ENCODE assay signal across 6 cellular contexts in the genomic region with DNA sequence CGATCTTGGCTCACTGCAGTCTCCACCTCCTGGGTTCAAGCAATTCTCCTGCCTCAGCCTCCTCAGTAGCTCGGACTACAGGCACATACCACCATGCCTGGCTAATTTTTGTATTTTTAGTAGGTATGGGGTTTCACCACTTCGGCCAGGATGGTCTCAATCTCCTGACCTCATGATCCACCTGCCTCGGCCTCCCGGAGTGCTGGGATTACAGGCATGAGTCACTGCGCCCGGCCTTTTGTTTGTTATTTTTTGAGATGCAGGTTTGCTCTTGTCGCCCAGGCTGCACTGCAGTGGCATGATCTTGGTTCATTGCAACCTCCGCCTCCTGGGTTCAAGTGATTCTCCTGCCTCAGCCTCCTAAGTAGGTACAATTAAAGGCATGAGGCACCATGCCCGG. TPM values are rescaled to one million over a fixed set of nuclear protein-coding genes. Genes with fewer than 3 reads are reported as not detected.
DNase-seq lines count a peak whose midpoint lies in the region; ATAC-seq and TF ChIP-seq lines count a peak whose summit lies in the region.
"Not testable (repeated sequence)": the region's sequence is repeated elsewhere in the genome, so short reads cannot be mapped to it uniquely, and the experiment has no call there.
"Had no signal": no experiment of that assay in that cellular context is flagged by ENCODE, and none has a peak within 500 bp of the region (broad histone marks: within the 10 kb centered on the region; RNA-seq: fewer than 3 reads in every experiment).

No MANE protein-coding gene starts in this region.

- H3K36me3 Mint-ChIP-seq in MCF 10A (ENCODE audit: insufficient read depth, unreplicated experiment), result peaks cover 72% of the 10 kb centered on the region

- H3K9me3 ChIP-seq in HEK293 (ENCODE audit: control insufficient read depth, insufficient read depth, low read depth, low read length); psoas muscle; gastrocnemius medialis: not testable (repeated sequence)

- intact Hi-C loops in MCF 10A (cut with micrococcal nuclease); psoas muscle (cut with DNase I); gastrocnemius medialis (cut with DNase I; ENCODE audit: low total_unique reads): not testable (repeated sequence)

- H3K9me3 Mint-ChIP-seq in MCF 10A (ENCODE audit: unreplicated experiment), result not testable (repeated sequence)

- H3K4me1 ChIP-seq in HEK293 (ENCODE audit: control insufficient read depth, insufficient read depth, low read length); psoas muscle; gastrocnemius medialis: not testable (repeated sequence)

- BruUV-seq in MCF 10A (replicated peaks; lab: Mats Ljungman, UMichigan), result not testable (repeated sequence)

- H3K4me3 ChIP-seq in HEK293 (ENCODE audit: low read depth, low read length); psoas muscle; gastrocnemius medialis: not testable (repeated sequence)

- not testable (repeated sequence) for H3K4me1 Mint-ChIP-seq in MCF 10A (ENCODE audit: insufficient read depth, unreplicated experiment)

- POLR2A ChIA-PET in HEK293 (lab: Yijun Ruan, JAX), result not testable (repeated sequence)
- POLR2A ChIA-PET in MCF 10A (lab: Yijun Ruan, JAX), result interaction anchor here (0.7 kb wide), 1 partner anchor 227 kb away, joined by 5 read pairs; no protein-coding TSS in a partner anchor

- 54 to 67% (median 57%) methylated on average over 10 of the region's 10 CpGs for WGBS in psoas muscle, 3 donors

- DNase-seq in MCF 10A (ENCODE audit: unreplicated experiment), result peak; percentile 3
- peak; percentile 5 for DNase-seq in myocyte (ENCODE audit: low read depth)
- DNase-seq in psoas muscle, result not testable (repeated sequence)
- peak in 1 of 2 donors; percentile 53 for DNase-seq in gastrocnemius medialis

- in situ Hi-C loops in gastrocnemius medialis (cut with MboI; ENCODE audit: low sequenced_read_pairs in 4 of 4), result not testable (repeated sequence)

- TF ChIP-seq CTCF in HEK293 (tag by site-specific recombination; IDR thresholded peaks at IDR 0.05); MCF 10A (IDR thresholded peaks at IDR 0.05; ENCODE audit: unreplicated experiment); psoas muscle (IDR thresholded peaks at IDR 0.05); gastrocnemius medialis (IDR thresholded peaks at IDR 0.05 in 4 of 5, conservative IDR thresholded peaks at IDR 0.05 in 1 of 5): not testable (repeated sequence)

- H3K27me3 ChIP-seq in psoas muscle (ENCODE audit: insufficient read depth in 3 of 3, low read length in 2 of 3); gastrocnemius medialis: not testable (repeated sequence)

- H3K27ac Mint-ChIP-seq in MCF 10A (ENCODE audit: low read depth, unreplicated experiment), result not testable (repeated sequence)

- CTCF ChIA-PET in HEK293 (lab: Yijun Ruan, JAX); MCF 10A (lab: Yijun Ruan, JAX): not testable (repeated sequence)

- not testable (repeated sequence) for H3K4me3 Mint-ChIP-seq in MCF 10A (ENCODE audit: unreplicated experiment)

- H3K27ac ChIP-seq in HEK293 (ENCODE audit: extremely low read depth, low read depth, low read length), result not testable (repeated sequence)
- H3K27ac ChIP-seq in psoas muscle, result peak overlapping the region; percentile 60
- H3K27ac ChIP-seq in gastrocnemius medialis, result peak overlapping the region in 3 of 4 donors; percentile 33 to 76 (median 61)

- H3K36me3 ChIP-seq in HEK293 (ENCODE audit: control insufficient read depth in 2 of 2, insufficient read depth in 1 of 2, low read length in 2 of 2) (peaks cover 24 to 33% of the 10 kb centered on the region in 2 experiments; a peak in 2 of 3 replicates), psoas muscle (ENCODE audit: insufficient read depth in 1 of 2, low read depth in 1 of 2) (peaks cover 0 to 78% of the 10 kb centered on the region in 2 donors), gastrocnemius medialis (peaks cover 0 to 27% of the 10 kb centered on the region in 2 donors)

- H3K27me3 Mint-ChIP-seq in MCF 10A (ENCODE audit: insufficient read depth, unreplicated experiment), result not testable (repeated sequence)

- not testable (repeated sequence) for TF ChIP-seq POLR2A in gastrocnemius medialis (IDR thresholded peaks at IDR 0.05)

- ATAC-seq in psoas muscle (peak; percentile 28 to 48 (median 39)), gastrocnemius medialis (peak; percentile 33 to 37)

TF ChIP-seq in HEK293, 187 proteins besides CTCF, POLR2A, EP300 and RAD21:
- TF ChIP-seq GLIS1 (tag by site-specific recombination; IDR thresholded peaks at IDR 0.05) (peak; percentile 79), KLF8 (tag by site-specific recombination; IDR thresholded peaks at IDR 0.05) (0 out of 2 replicates have a peak, but pooled peaks have one; percentile 16)

RNA-seq across cellular contexts. Expression of a gene that starts 33.5 kb away (rescaled TPM):
- total RNA-seq in MCF 10A (2022) (25.4 and 31.0 TPM in 2 replicates), myocyte (13.5 and 17.3 TPM in 2 replicates), psoas muscle (10 to 100 TPM in 3 of 4 donors, 1 to 10 TPM in 1; 7.5 to 20.2 (median 12.1) TPM), gastrocnemius medialis (10 to 100 TPM in 3 of 4 donors, 1 to 10 TPM in 1; 8.3 to 12.6 (median 11.7) TPM)
- polyA plus RNA-seq in myocyte (2012), result 15.9 TPM
- 10 to 100 TPM in 1 of 3 donors, 1 to 10 TPM in 2; 6.0 to 15.3 (median 6.7) TPM for polyA plus RNA-seq in psoas muscle

RNA-seq across cellular contexts. Expression of a gene that starts 33.6 kb away (rescaled TPM):
- 22.1 and 24.4 TPM in 2 replicates for total RNA-seq in MCF 10A (2022)
- 17.7 and 20.4 TPM in 2 replicates for total RNA-seq in myocyte
- polyA plus RNA-seq in myocyte (2012), result 11.8 TPM
- total RNA-seq in psoas muscle, result 10 to 100 TPM; 18.3 to 29.6 (median 22.1) TPM
- 10 to 100 TPM; 13.5 to 34.6 (median 13.9) TPM for polyA plus RNA-seq in psoas muscle
- 10 to 100 TPM; 25.2 to 38.5 (median 29.2) TPM for total RNA-seq in gastrocnemius medialis

RNA-seq across cellular contexts. Expression of a gene that starts 47.4 kb away (rescaled TPM):
- total RNA-seq in MCF 10A (2022), result 0.54 TPM in 1 of 2 replicates, not detected in the other
- 2.7 and 3.2 TPM in 2 replicates for total RNA-seq in myocyte
- polyA plus RNA-seq in myocyte (2012), result 8.4 TPM
- 100 to 1,000 TPM; 135 to 212 (median 158) TPM for total RNA-seq in psoas muscle
- 100 to 1,000 TPM in 1 of 3 donors, 10 to 100 TPM in 2; 66.6 to 129 (median 90.4) TPM for polyA plus RNA-seq in psoas muscle
- total RNA-seq in gastrocnemius medialis, result 100 to 1,000 TPM in 1 of 4 donors, 10 to 100 TPM in 3; 70.9 to 156 (median 89.9) TPM
- total RNA-seq: A172 had no signal

Comparison
In these comparisons a context has a peak if more than half of its experiments do, and no peak if none do; other contexts are left out.
1. RNA of a gene that starts 47.4 kb away (total RNA-seq): 135 to 212 TPM in psoas muscle and 70.9 to 156 TPM in gastrocnemius medialis; 2.7 to 3.2 TPM in myocyte and 0.54 TPM in MCF 10A; every median in the first group is over 10 times any median in the second.